Comparison of ENCODE assay signal across 18 cellular contexts in the genomic region with DNA sequence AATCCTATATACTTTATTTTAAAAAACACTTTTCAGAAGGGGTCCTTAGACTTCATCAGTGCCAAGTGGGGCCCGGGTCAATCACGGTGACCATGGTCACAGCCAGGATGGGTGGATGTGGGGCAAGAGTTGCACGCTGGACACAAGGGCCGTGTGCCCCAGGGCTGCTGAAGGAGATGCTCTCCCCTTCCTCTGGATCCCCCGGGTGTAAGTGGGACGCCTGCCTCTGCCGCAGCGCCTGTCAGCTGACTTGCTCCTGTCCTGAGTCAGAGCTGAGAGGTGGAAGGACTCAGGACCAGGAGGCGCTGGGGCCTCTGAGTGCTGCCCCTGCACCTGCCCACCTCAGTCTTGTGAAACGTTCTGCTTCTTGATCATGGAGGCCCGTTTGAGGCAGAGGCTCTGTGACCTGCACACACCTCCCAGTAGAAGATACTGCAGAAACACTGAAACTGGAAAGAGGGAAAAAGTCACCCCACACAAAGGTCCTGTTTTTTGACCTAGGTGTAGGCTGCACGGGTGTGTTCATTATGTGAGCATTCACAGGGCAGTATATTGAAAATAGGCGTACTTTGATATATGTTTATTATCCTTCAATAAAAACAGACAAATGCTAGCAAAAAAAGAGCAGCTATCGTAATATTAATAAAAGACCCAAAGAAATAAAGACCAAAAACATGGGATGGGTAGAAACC. TPM values are rescaled to one million over a fixed set of nuclear protein-coding genes. Genes with fewer than 3 reads are reported as not detected.
A peak's percentile ranks its signal among the peaks of the same experiment; 100 is the strongest.
DNase-seq lines count a peak whose midpoint lies in the region; ATAC-seq, FAIRE-seq and TF ChIP-seq lines count a peak whose summit lies in the region.
"Had no signal": no experiment of that assay in that cellular context is flagged by ENCODE, and none has a peak within 500 bp of the region (broad histone marks: within the 10 kb centered on the region; RNA-seq: fewer than 3 reads in every experiment).

No MANE protein-coding gene starts in this region.

- H3K27ac ChIP-seq in pancreas: peak overlapping the region; percentile 33 to 41 (median 38)
- H3K27ac ChIP-seq: 22Rv1, BLaER1 had no signal

- no peak overlapping the region for H3K4me3 ChIP-seq in NB4 (ENCODE audit: low read depth, low read length)
- no peak overlapping the region for H3K4me3 ChIP-seq in pancreas
- H3K4me3 ChIP-seq: BLaER1 had no signal

- no peaks in the 10 kb centered on the region for H3K4me1 Mint-ChIP-seq in activated naive CD4-positive, alpha-beta T cell treated with anti-CD3 and anti-CD28 coated beads, Interleukin-2, amount 50 U/mL, for 24 hours

- no peaks in the 10 kb centered on the region for H3K36me3 Mint-ChIP-seq in activated naive CD4-positive, alpha-beta T cell treated with anti-CD3 and anti-CD28 coated beads, Interleukin-2, amount 50 U/mL, for 24 hours
- no peaks in the 10 kb centered on the region for H3K36me3 Mint-ChIP-seq in activated naive CD4-positive, alpha-beta T cell treated with anti-CD3 and anti-CD28 coated beads, Interleukin-2, amount 50 U/mL, for 72 hours
- H3K36me3 Mint-ChIP-seq: CD8-positive, alpha-beta T cell had no signal

- no peaks in the 10 kb centered on the region for H3K9me3 Mint-ChIP-seq in activated naive CD4-positive, alpha-beta T cell treated with anti-CD3 and anti-CD28 coated beads, Interleukin-2, amount 50 U/mL, for 24 hours
- no peaks in the 10 kb centered on the region for H3K9me3 Mint-ChIP-seq in activated naive CD4-positive, alpha-beta T cell treated with anti-CD3 and anti-CD28 coated beads, Interleukin-2, amount 50 U/mL, for 72 hours
- H3K9me3 Mint-ChIP-seq: CD8-positive, alpha-beta T cell; HFFc6 had no signal

- peaks cover 3% of the 10 kb centered on the region for H3K27me3 Mint-ChIP-seq in activated naive CD4-positive, alpha-beta T cell treated with anti-CD3 and anti-CD28 coated beads, Interleukin-2, amount 50 U/mL, for 24 hours

- H3K9me3 ChIP-seq in pancreas: no peaks in the 10 kb centered on the region
- H3K9me3 ChIP-seq: BLaER1 had no signal

- WGBS in pancreas, 2 donors: 68 to 74% methylated on average over 14 of the region's 14 CpGs

- no peak for FAIRE-seq in pancreas (lab: Jason Lieb, UNC)
- FAIRE-seq: HTR-8/SVneo had no signal

- TF ChIP-seq POLR2A in NB4 (IDR thresholded peaks at IDR 0.05; ENCODE audit: extremely low read depth, insufficient read length): no peak

- no peaks in the 10 kb centered on the region for H3K27me3 ChIP-seq in pancreas
- H3K27me3 ChIP-seq: BLaER1 had no signal

- no peak overlapping the region for H3K4me3 Mint-ChIP-seq in activated naive CD4-positive, alpha-beta T cell treated with anti-CD3 and anti-CD28 coated beads, Interleukin-2, amount 50 U/mL, for 24 hours
- H3K4me3 Mint-ChIP-seq: CD8-positive, alpha-beta T cell; HFFc6 had no signal

- ATAC-seq in activated naive CD4-positive, alpha-beta T cell treated with anti-CD3 and anti-CD28 coated beads, Interleukin-2, amount 50 U/mL, for 72 hours: no peak
- ATAC-seq in pancreas (peak; percentile 9 to 45 (median 20)), GM21423 (IDR thresholded peaks at IDR 0.05; ENCODE audit: unreplicated experiment) (no peak)
- ATAC-seq: CD8-positive, alpha-beta T cell; HCT116 had no signal

- no peak for DNase-seq in activated naive CD4-positive, alpha-beta T cell treated with anti-CD3 and anti-CD28 coated beads, Interleukin-2, amount 50 U/mL, for 72 hours (ENCODE audit: low spot score in 2 of 2)
- DNase-seq in NB4 (ENCODE audit: low read depth): peak; percentile 7
- DNase-seq in ecto neural progenitor cell (ENCODE audit: low spot score): peak; percentile 50
- DNase-seq in pancreas: peak in 3 of 6 donors; percentile 23 to 59 (median 44)
- DNase-seq in occipital lobe (lab: John Stamatoyannopoulos, UW): no peak
- no peak for DNase-seq in 8988T
- DNase-seq: Calu3; CD8-positive, alpha-beta T cell; DMS79 treated with DMSO at 0.1 percent for 48 hours; GOT3; H7; HFFc6 had no signal

- peak overlapping the region; percentile 30 for H3K27ac Mint-ChIP-seq in activated naive CD4-positive, alpha-beta T cell treated with anti-CD3 and anti-CD28 coated beads, Interleukin-2, amount 50 U/mL, for 24 hours
- no peak overlapping the region for H3K27ac Mint-ChIP-seq in activated naive CD4-positive, alpha-beta T cell treated with anti-CD3 and anti-CD28 coated beads, Interleukin-2, amount 50 U/mL, for 72 hours
- H3K27ac Mint-ChIP-seq: CD8-positive, alpha-beta T cell; HFFc6 had no signal

- H3K4me1 ChIP-seq in pancreas: peaks cover 6 to 9% (median 7%) of the 10 kb centered on the region in 3 donors

- no peaks in the 10 kb centered on the region for H3K36me3 ChIP-seq in pancreas
- H3K36me3 ChIP-seq: BLaER1 had no signal

- intact Hi-C loops in pancreas (cut with DNase I): no loop called here

- TF ChIP-seq CTCF in NB4 (IDR thresholded peaks at IDR 0.05; ENCODE audit: low read depth, low read length) (no peak), pancreas (IDR thresholded peaks at IDR 0.05) (no peak)

RNA-seq across cellular contexts. Expression of a gene that starts 40.9 kb away (rescaled TPM):
- under 1 TPM in 1 of 2 donors, not detected in 1; 0.16 TPM for total RNA-seq in activated naive CD4-positive, alpha-beta T cell treated with anti-CD3 and anti-CD28 coated beads, Interleukin-2, amount 50 U/mL, for 72 hours
- total RNA-seq in pancreas: 10 to 100 TPM in 2 of 6 donors, 1 to 10 TPM in 4; 8.0 to 11.5 (median 9.6) TPM
- polyA plus RNA-seq in pancreas: 10 to 100 TPM; 11.4 to 24.1 TPM
- 7.6 TPM for total RNA-seq in occipital lobe

RNA-seq across cellular contexts. Expression of a gene that starts 59.3 kb away (rescaled TPM):
- total RNA-seq in activated naive CD4-positive, alpha-beta T cell treated with anti-CD3 and anti-CD28 coated beads, Interleukin-2, amount 50 U/mL, for 72 hours: 10 to 100 TPM; 19.9 to 72.0 TPM
- total RNA-seq in pancreas (100 to 1,000 TPM in 1 of 6 donors, 10 to 100 TPM in 5; 72.8 to 119 (median 95.7) TPM), occipital lobe (12.3 TPM)
- 100 to 1,000 TPM; 138 to 190 TPM for polyA plus RNA-seq in pancreas

Comparison
In these comparisons a context has a peak if more than half of its experiments do, and no peak if none do; other contexts are left out.
1. ATAC-seq: peak in pancreas (4 of 4); none in activated naive CD4-positive, alpha-beta T cell treated with anti-CD3 and anti-CD28 coated beads, Interleukin-2, amount 50 U/mL, for 72 hours (0 of 2) and GM21423 (single experiment).
2. DNase-seq: peak in NB4 (single experiment) and ecto neural progenitor cell (single experiment); none in activated naive CD4-positive, alpha-beta T cell treated with anti-CD3 and anti-CD28 coated beads, Interleukin-2, amount 50 U/mL, for 72 hours (0 of 2), occipital lobe (single experiment) and 8988T (single experiment).